In genomic region chr16:87838643-87839541, GRCh38 we compare ENCODE assay signal across 1 cellular context.
TF ChIP-seq lines count a peak whose summit lies in the region.

No MANE protein-coding gene starts in this region.

TF ChIP-seq in IMR-90, 13 proteins besides CTCF, POLR2A, EP300 and RAD21:
- no peak for TF ChIP-seq FOS (IDR thresholded peaks at IDR 0.05; ENCODE audit: low read depth, low read length)
- TF ChIP-seq MAFK (IDR thresholded peaks at IDR 0.05; ENCODE audit: low read depth, low read length), result no peak
- TF ChIP-seq MXI1 (IDR thresholded peaks at IDR 0.05; ENCODE audit: borderline replicate concordance, low read depth, low read length), result no peak
- TF ChIP-seq, protein P1, sequence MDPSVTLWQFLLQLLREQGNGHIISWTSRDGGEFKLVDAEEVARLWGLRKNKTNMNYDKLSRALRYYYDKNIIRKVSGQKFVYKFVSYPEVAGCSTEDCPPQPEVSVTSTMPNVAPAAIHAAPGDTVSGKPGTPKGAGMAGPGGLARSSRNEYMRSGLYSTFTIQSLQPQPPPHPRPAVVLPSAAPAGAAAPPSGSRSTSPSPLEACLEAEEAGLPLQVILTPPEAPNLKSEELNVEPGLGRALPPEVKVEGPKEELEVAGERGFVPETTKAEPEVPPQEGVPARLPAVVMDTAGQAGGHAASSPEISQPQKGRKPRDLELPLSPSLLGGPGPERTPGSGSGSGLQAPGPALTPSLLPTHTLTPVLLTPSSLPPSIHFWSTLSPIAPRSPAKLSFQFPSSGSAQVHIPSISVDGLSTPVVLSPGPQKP (IDR thresholded peaks at IDR 0.05; ENCODE audit: borderline replicate concordance, low read depth, low read length), result no peak
- no peak for TF ChIP-seq MAZ (IDR thresholded peaks at IDR 0.05; ENCODE audit: borderline replicate concordance, low read depth, low read length)
- TF ChIP-seq CHD1 (IDR thresholded peaks at IDR 0.05; ENCODE audit: low read depth, low read length), result no peak
- TF ChIP-seq, protein P2, sequence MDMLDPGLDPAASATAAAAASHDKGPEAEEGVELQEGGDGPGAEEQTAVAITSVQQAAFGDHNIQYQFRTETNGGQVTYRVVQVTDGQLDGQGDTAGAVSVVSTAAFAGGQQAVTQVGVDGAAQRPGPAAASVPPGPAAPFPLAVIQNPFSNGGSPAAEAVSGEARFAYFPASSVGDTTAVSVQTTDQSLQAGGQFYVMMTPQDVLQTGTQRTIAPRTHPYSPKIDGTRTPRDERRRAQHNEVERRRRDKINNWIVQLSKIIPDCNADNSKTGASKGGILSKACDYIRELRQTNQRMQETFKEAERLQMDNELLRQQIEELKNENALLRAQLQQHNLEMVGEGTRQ (IDR thresholded peaks at IDR 0.05; ENCODE audit: low read depth, low read length), result no peak; the same call in 1 of the 2 replicates
- TF ChIP-seq SMC3 (IDR thresholded peaks at IDR 0.05; ENCODE audit: low read depth, low read length), result no peak
- TF ChIP-seq RCOR1 (IDR thresholded peaks at IDR 0.05; ENCODE audit: insufficient replicate concordance, low read length), result no peak
- TF ChIP-seq RFX5 (IDR thresholded peaks at IDR 0.05; ENCODE audit: low read depth, low read length), result no peak
- TF ChIP-seq BHLHE40 (IDR thresholded peaks at IDR 0.05; ENCODE audit: low read depth, low read length), result no peak
- TF ChIP-seq NFE2L2 (IDR thresholded peaks at IDR 0.05; ENCODE audit: low read depth, low read length), result no peak
- TF ChIP-seq CEBPB (IDR thresholded peaks at IDR 0.05; ENCODE audit: low read depth, low read length), result no peak
